In genomic region chr22:17753401-17753989, GRCh38 we compare ENCODE assay signal across 15 cellular contexts. TPM values are rescaled to one million over a fixed set of nuclear protein-coding genes. Genes with fewer than 3 reads are reported as not detected.
DNase-seq lines count a peak whose midpoint lies in the region; FAIRE-seq and TF ChIP-seq lines count a peak whose summit lies in the region.
"Had no signal": no experiment of that assay in that cellular context is flagged by ENCODE, and none has a peak within 500 bp of the region (broad histone marks: within the 10 kb centered on the region; RNA-seq: fewer than 3 reads in every experiment).

No MANE protein-coding gene starts in this region.

- H4K91ac ChIP-seq in mesenchymal stem cell (ENCODE audit: low read length), result peak overlapping the region; percentile 9

- H3K27me3 Mint-ChIP-seq in CD14-positive monocyte (ENCODE audit: low read depth in 3 of 3) (peaks cover 0 to 2% (median 0%) of the 10 kb centered on the region in 3 donors), astrocyte (ENCODE audit: low read depth, unreplicated experiment) (no peaks in the 10 kb centered on the region)
- H3K27me3 Mint-ChIP-seq in T-helper 2 cell treated with Interferon-gamma antibody and Interleukin-4, amounts not matched to agents 5 μg/mL and 100 μg/mL, for 36 hours (ENCODE audit: low read depth), result peaks cover 2% of the 10 kb centered on the region
- H3K27me3 Mint-ChIP-seq: memory B cell had no signal

- H3K36me3 Mint-ChIP-seq in CD14-positive monocyte (peaks cover 22 to 57% of the 10 kb centered on the region in 2 donors), astrocyte (ENCODE audit: low read depth, unreplicated experiment) (peaks cover 5% of the 10 kb centered on the region)
- H3K36me3 Mint-ChIP-seq in T-helper 2 cell treated with Interferon-gamma antibody and Interleukin-4, amounts not matched to agents 5 μg/mL and 100 μg/mL, for 36 hours (ENCODE audit: low read depth), result no peaks in the 10 kb centered on the region
- H3K36me3 Mint-ChIP-seq: neural progenitor cell had no signal

- H3K9me3 Mint-ChIP-seq in CD14-positive monocyte (no peaks in the 10 kb centered on the region), astrocyte (ENCODE audit: unreplicated experiment) (no peaks in the 10 kb centered on the region)
- H3K9me3 Mint-ChIP-seq in T-helper 2 cell treated with Interferon-gamma antibody and Interleukin-4, amounts not matched to agents 5 μg/mL and 100 μg/mL, for 36 hours, result no peaks in the 10 kb centered on the region
- H3K9me3 Mint-ChIP-seq: memory B cell had no signal

- H3K4me3 Mint-ChIP-seq in CD14-positive monocyte (no peak overlapping the region), astrocyte (ENCODE audit: unreplicated experiment) (no peak overlapping the region)
- no peak overlapping the region for H3K4me3 Mint-ChIP-seq in T-helper 2 cell treated with Interferon-gamma antibody and Interleukin-4, amounts not matched to agents 5 μg/mL and 100 μg/mL, for 36 hours
- H3K4me3 Mint-ChIP-seq: memory B cell, neural progenitor cell had no signal

- H2AFZ ChIP-seq in astrocyte (ENCODE audit: low read depth, low read length), result no peak overlapping the region
- no peak overlapping the region for H2AFZ ChIP-seq in mesenchymal stem cell (ENCODE audit: low read depth, low read length)
- H2AFZ ChIP-seq: neural progenitor cell had no signal

- no peak overlapping the region for H2AK5ac ChIP-seq in mesenchymal stem cell (ENCODE audit: low read length, severe bottlenecking)

- H3K4me1 Mint-ChIP-seq in CD14-positive monocyte (peaks cover 11% of the 10 kb centered on the region), astrocyte (ENCODE audit: low read depth, unreplicated experiment) (no peaks in the 10 kb centered on the region)
- no peaks in the 10 kb centered on the region for H3K4me1 Mint-ChIP-seq in T-helper 2 cell treated with Interferon-gamma antibody and Interleukin-4, amounts not matched to agents 5 μg/mL and 100 μg/mL, for 36 hours (ENCODE audit: low read depth)

- H2BK12ac ChIP-seq in mesenchymal stem cell (ENCODE audit: low read length in 2 of 2), result no peak overlapping the region

- H3K9ac ChIP-seq in astrocyte (ENCODE audit: low read length) (no peak overlapping the region), mesenchymal stem cell (ENCODE audit: low read length) (no peak overlapping the region)
- H3K9ac ChIP-seq: KMS-11, neural progenitor cell had no signal

- H2BK120ac ChIP-seq in mesenchymal stem cell (ENCODE audit: low read depth, low read length), result no peak overlapping the region

- H3K79me2 ChIP-seq in astrocyte (ENCODE audit: insufficient read depth, low read length), result peaks cover 26% of the 10 kb centered on the region

- no peak for FAIRE-seq in astrocyte (lab: Jason Lieb, UNC)

- H3K4me1 ChIP-seq in astrocyte (ENCODE audit: insufficient read depth, low read length) (peaks cover 8% of the 10 kb centered on the region), mesenchymal stem cell (ENCODE audit: control insufficient read depth, insufficient read depth, low read depth, low read length) (no peaks in the 10 kb centered on the region)
- H3K4me1 ChIP-seq: neural progenitor cell, stomach, vagina had no signal

- no peak for TF ChIP-seq CTCF in CD14-positive monocyte (IDR thresholded peaks at IDR 0.05)
- TF ChIP-seq CTCF in astrocyte (IDR thresholded peaks at IDR 0.05; ENCODE audit: insufficient read depth, low read depth, low read length), result no peak

- H3K27me3 ChIP-seq in astrocyte (ENCODE audit: insufficient read depth, low read length) (no peaks in the 10 kb centered on the region), mesenchymal stem cell (ENCODE audit: control insufficient read depth in 1 of 2, insufficient read depth in 1 of 2, low read length in 2 of 2) (no peaks in the 10 kb centered on the region)
- H3K27me3 ChIP-seq: neural progenitor cell, stomach, vagina had no signal

- H2BK5ac ChIP-seq in mesenchymal stem cell (ENCODE audit: low read depth, low read length, poor library complexity, severe bottlenecking), result no peak overlapping the region

- peak overlapping the region; percentile 36 for H2BK15ac ChIP-seq in mesenchymal stem cell (ENCODE audit: low read depth, poor library complexity, severe bottlenecking)

- H3K27ac ChIP-seq in astrocyte (ENCODE audit: low read depth, low read length), result no peak overlapping the region
- H3K27ac ChIP-seq in mesenchymal stem cell (ENCODE audit: low read length, poor library complexity, severe bottlenecking), result no peak overlapping the region
- H3K27ac ChIP-seq: KMS-11, neural progenitor cell, stomach, vagina had no signal

- intact Hi-C loops in CD14-positive monocyte (cut with micrococcal nuclease), result no loop called here

- H3K9me3 ChIP-seq in astrocyte (ENCODE audit: insufficient read depth, low read depth, low read length) (no peaks in the 10 kb centered on the region), mesenchymal stem cell (ENCODE audit: control insufficient read depth, low read length) (no peaks in the 10 kb centered on the region)
- H3K9me3 ChIP-seq: stomach, vagina had no signal

- H3K4me3 ChIP-seq in astrocyte (ENCODE audit: insufficient read depth, low read depth, low read length) (no peak overlapping the region), mesenchymal stem cell (ENCODE audit: insufficient read depth in 1 of 2, low read depth in 1 of 2, low read length in 2 of 2) (no peak overlapping the region)
- H3K4me3 ChIP-seq: neural progenitor cell, stomach, vagina had no signal

- 78% methylated on average over 13 of the region's 13 CpGs for WGBS in mesenchymal stem cell

- H3K14ac ChIP-seq in mesenchymal stem cell (ENCODE audit: low read length in 2 of 2), result peak overlapping the region in 1 of 2 experiments; percentile 36

- H3K36me3 ChIP-seq in astrocyte (ENCODE audit: insufficient read depth, low read length), result no peaks in the 10 kb centered on the region
- peaks cover 0 to 21% of the 10 kb centered on the region in 2 experiments for H3K36me3 ChIP-seq in mesenchymal stem cell (ENCODE audit: control insufficient read depth in 1 of 2, insufficient read depth in 2 of 2, low read depth in 1 of 2, low read length in 2 of 2)
- H3K36me3 ChIP-seq: neural progenitor cell, vagina had no signal

- DNase-seq in CD14-positive monocyte (ENCODE audit: low spot score), result no peak
- DNase-seq in HUDEP-2 (lab: John Stamatoyannopoulos, UW; ENCODE audit: unreplicated experiment in 76 of 76), result peak in 40 of 76 experiments; percentile 11 to 59 (median 29)
- DNase-seq in astrocyte (ENCODE audit: low read depth), result peak; percentile 71
- peak; percentile 23 for DNase-seq in mesenchymal stem cell
- DNase-seq in activated CD4-positive, alpha-beta T cell treated with anti-CD3 and anti-CD28 coated beads for 4 hours, result no peak
- DNase-seq in hypothalamus (lab: John Stamatoyannopoulos, UW), result no peak
- DNase-seq in DMS79 (lab: John Stamatoyannopoulos, UW), result no peak
- no peak for DNase-seq in T-helper 2 cell treated with Interferon-gamma antibody and Interleukin-4, amounts not matched to agents 5 μg/mL and 100 μg/mL, for 36 hours (ENCODE audit: low spot score)
- DNase-seq: COR-L47; NK-92 treated with Interleukin-12 subunit alpha and Interleukin-12 subunit beta, amount 100 ng/mL, for 24 hours; stomach had no signal

- no peak overlapping the region for H3K18ac ChIP-seq in mesenchymal stem cell (ENCODE audit: low read depth in 1 of 2, low read length in 2 of 2)

- H3K27ac Mint-ChIP-seq in CD14-positive monocyte (peak overlapping the region; percentile 6 to 73 (median 38)), astrocyte (ENCODE audit: unreplicated experiment) (no peak overlapping the region)
- no peak overlapping the region for H3K27ac Mint-ChIP-seq in T-helper 2 cell treated with Interferon-gamma antibody and Interleukin-4, amounts not matched to agents 5 μg/mL and 100 μg/mL, for 36 hours
- H3K27ac Mint-ChIP-seq: memory B cell, neural progenitor cell had no signal

- peak overlapping the region; percentile 15 for H3K4me2 ChIP-seq in astrocyte (ENCODE audit: low read length)
- H3K4me2 ChIP-seq in mesenchymal stem cell (ENCODE audit: low read length, poor library complexity, severe bottlenecking), result no peak overlapping the region
- H3K4me2 ChIP-seq: KMS-11, neural progenitor cell had no signal

- peaks cover 33% of the 10 kb centered on the region for H3K79me1 ChIP-seq in mesenchymal stem cell (replicated peaks; ENCODE audit: low read length, poor library complexity, severe bottlenecking)

- no peak overlapping the region for H3K4ac ChIP-seq in mesenchymal stem cell (ENCODE audit: low read depth in 1 of 2, low read length in 2 of 2)

- no peak overlapping the region for H4K8ac ChIP-seq in mesenchymal stem cell (ENCODE audit: low read length)

- H4K20me1 ChIP-seq in astrocyte (ENCODE audit: insufficient read depth, low read length), result peaks cover 53% of the 10 kb centered on the region

- H3K23ac ChIP-seq in mesenchymal stem cell (ENCODE audit: low read length in 2 of 2), result no peak overlapping the region

RNA-seq across cellular contexts. Expression of gene BID, which starts 20.8 kb away (rescaled TPM):
- 100 to 1,000 TPM; 391 to 423 TPM for polyA plus RNA-seq in CD14-positive monocyte
- total RNA-seq in astrocyte, result 30.5 and 35.1 TPM in 2 replicates
- 25.7 TPM for polyA plus RNA-seq in mesenchymal stem cell (2013, experiment 1 of 2)
- 25.8 TPM for polyA plus RNA-seq in mesenchymal stem cell (2013, experiment 2 of 2)

Comparison
In these comparisons a context has a peak if more than half of its experiments do, and no peak if none do; other contexts are left out.
1. DNase-seq: peak in HUDEP-2 (40 of 76), astrocyte (single experiment) and mesenchymal stem cell (single experiment); none in CD14-positive monocyte (single experiment), activated CD4-positive, alpha-beta T cell treated with anti-CD3 and anti-CD28 coated beads for 4 hours (0 of 2), hypothalamus (0 of 51), DMS79 (single experiment) and T-helper 2 cell treated with Interferon-gamma antibody and Interleukin-4, amounts not matched to agents 5 μg/mL and 100 μg/mL, for 36 hours (single experiment).
2. H3K27ac Mint-ChIP-seq: peak in CD14-positive monocyte (7 of 7); none in astrocyte (single experiment) and T-helper 2 cell treated with Interferon-gamma antibody and Interleukin-4, amounts not matched to agents 5 μg/mL and 100 μg/mL, for 36 hours (single experiment).